24 cellular contexts compared by ENCODE assay signal in the genomic region with DNA sequence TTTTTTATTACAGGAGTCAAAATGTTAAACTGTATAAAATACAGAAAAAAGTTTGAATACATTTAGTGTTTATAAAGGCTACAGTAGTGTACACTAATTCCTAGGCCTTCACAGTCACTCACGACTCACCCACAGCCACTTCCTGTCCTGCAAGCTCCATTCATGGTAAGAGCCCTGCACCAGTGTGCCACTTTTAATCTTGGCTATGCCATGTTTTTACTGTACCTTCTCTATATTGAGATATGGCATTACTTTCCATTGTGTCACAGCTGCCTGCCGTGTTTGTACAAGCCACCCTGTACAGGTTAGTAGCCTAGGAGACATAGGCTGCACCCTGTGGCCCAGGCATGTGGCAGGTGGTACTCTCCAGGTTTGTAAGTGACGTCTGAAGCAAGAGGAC. TPM values are rescaled to one million over a fixed set of nuclear protein-coding genes. Genes with fewer than 3 reads are reported as not detected.
DNase-seq lines count a peak whose midpoint lies in the region; ATAC-seq, FAIRE-seq and TF ChIP-seq lines count a peak whose summit lies in the region.
"Had no signal": no experiment of that assay in that cellular context is flagged by ENCODE, and none has a peak within 500 bp of the region (broad histone marks: within the 10 kb centered on the region; RNA-seq: fewer than 3 reads in every experiment).

No MANE protein-coding gene starts in this region.

- no peaks in the 10 kb centered on the region for H3K4me1 ChIP-seq in small intestine (ENCODE audit: control insufficient read depth in 2 of 2, insufficient read depth in 1 of 2, low read depth in 1 of 2, low read length in 1 of 2)
- H3K4me1 ChIP-seq: sigmoid colon had no signal

- H3K4me3 ChIP-seq in fibroblast of the aortic adventitia (ENCODE audit: low read depth, low read length): no peak overlapping the region
- H3K4me3 ChIP-seq in small intestine (ENCODE audit: low read depth in 1 of 2, low read length in 2 of 2): no peak overlapping the region
- H3K4me3 ChIP-seq: sigmoid colon had no signal

- no peak for TF ChIP-seq CTCF in fibroblast of the aortic adventitia (IDR thresholded peaks at IDR 0.05; ENCODE audit: insufficient read depth, low read length)

- H3K9me3 ChIP-seq in small intestine (ENCODE audit: control insufficient read depth, low read depth): no peaks in the 10 kb centered on the region
- H3K9me3 ChIP-seq: sigmoid colon had no signal

- no peaks in the 10 kb centered on the region for H3K36me3 ChIP-seq in small intestine (ENCODE audit: control insufficient read depth in 2 of 2, insufficient read depth in 2 of 2, low read length in 2 of 2)
- H3K36me3 ChIP-seq: sigmoid colon had no signal

- no peak overlapping the region for H3K27ac ChIP-seq in small intestine (ENCODE audit: low read depth in 1 of 2, low read length in 1 of 2)
- H3K27ac ChIP-seq: sigmoid colon had no signal

- no peak for ATAC-seq in HG03565 (IDR thresholded peaks at IDR 0.05; ENCODE audit: unreplicated experiment)
- ATAC-seq in HG03097 (IDR thresholded peaks at IDR 0.05; ENCODE audit: low FRiP score, unreplicated experiment): no peak

- 62 to 68% (median 66%) methylated on average over 3 of the region's 3 CpGs for WGBS in small intestine, 3 donors

- peak; percentile 12 for DNase-seq in A172 (ENCODE audit: low spot score)
- DNase-seq in EL: peak; percentile 12
- peak; percentile 5 for DNase-seq in NCI-H345 treated with DMSO at 0.1 percent for 48 hours (lab: John Stamatoyannopoulos, UW; ENCODE audit: unreplicated experiment)
- peak; percentile 21 for DNase-seq in fibroblast of the aortic adventitia (ENCODE audit: low read depth)
- no peak for DNase-seq in HTR-8/SVneo (ENCODE audit: insufficient read length, low spot score)
- DNase-seq in small intestine: no peak
- DNase-seq: activated CD4-positive, alpha-beta T cell treated with anti-CD3 and anti-CD28 coated beads for 48 hours; activated T-cell treated with anti-CD3 and anti-CD28 coated beads, Interleukin-2, amount 50 U/mL, for 48 hours; cerebellar nuclear complex; DMS79; endodermal cell; glutamatergic neuron; NCI-H146; NK-92 treated with Interleukin-12 subunit alpha and Interleukin-12 subunit beta, amount 100 ng/mL, for 24 hours; nucleus accumbens; SIG-M5; sigmoid colon; stimulated activated naive CD4-positive, alpha-beta T cell; T-helper 9 cell had no signal

- peaks cover 0 to 2% of the 10 kb centered on the region in 2 donors for H3K27me3 ChIP-seq in small intestine (ENCODE audit: control insufficient read depth in 2 of 2, insufficient read depth in 2 of 2, low read length in 2 of 2)
- H3K27me3 ChIP-seq: sigmoid colon had no signal

- FAIRE-seq in HTR-8/SVneo (lab: Jason Lieb, UNC): no peak
- FAIRE-seq in small intestine (lab: Jason Lieb, UNC): no peak
- FAIRE-seq: urothelium cell line had no signal

RNA-seq across cellular contexts. Expression of a gene that starts 32.1 kb away (rescaled TPM):
- not detected in 2 replicates for total RNA-seq in A172 (2014; rRNA removed; shearing (Covaris generic))
- not detected in 2 replicates for total RNA-seq in fibroblast of the aortic adventitia (ENCODE audit: low replicate concordance)
- polyA plus RNA-seq in small intestine: under 1 TPM in 1 of 3 donors, not detected in 2; 0.22 TPM
- total RNA-seq: endodermal cell, H4 had no signal
- polyA plus RNA-seq: BJ had no signal

Comparison
In these comparisons a context has a peak if more than half of its experiments do, and no peak if none do; other contexts are left out.
1. DNase-seq: peak in A172 (single experiment), EL (single experiment), NCI-H345 treated with DMSO at 0.1 percent for 48 hours (single experiment) and fibroblast of the aortic adventitia (single experiment); none in HTR-8/SVneo (single experiment) and small intestine (single experiment).